Comparison of ENCODE assay signal across 8 cellular contexts in genomic region chr16:90019201-90019542, GRCh38. TPM values are rescaled to one million over a fixed set of nuclear protein-coding genes. Genes with fewer than 3 reads are reported as not detected.
DNase-seq lines count a peak whose midpoint lies in the region; ATAC-seq and TF ChIP-seq lines count a peak whose summit lies in the region.

A gene with protein sequence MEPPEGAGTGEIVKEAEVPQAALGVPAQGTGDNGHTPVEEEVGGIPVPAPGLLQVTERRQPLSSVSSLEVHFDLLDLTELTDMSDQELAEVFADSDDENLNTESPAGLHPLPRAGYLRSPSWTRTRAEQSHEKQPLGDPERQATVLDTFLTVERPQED (minus strand): TSS chr16:90019456. CDS start chr16:90019341, 115 bp downstream.

- H4K20me1 ChIP-seq in SK-N-SH (ENCODE audit: insufficient read depth) (no peaks in the 10 kb centered on the region), fibroblast of lung (ENCODE audit: control insufficient read depth, extremely low read depth, insufficient read depth, low read length) (no peaks in the 10 kb centered on the region)

- peaks cover 17% of the 10 kb centered on the region for H3K79me2 ChIP-seq in SK-N-SH (ENCODE audit: insufficient read depth)
- H3K79me2 ChIP-seq in fibroblast of lung (ENCODE audit: control insufficient read depth, insufficient read depth, low read length), result peaks cover 2% of the 10 kb centered on the region

- TF ChIP-seq CTCF in SK-N-SH (IDR thresholded peaks at IDR 0.05) (no peak), fibroblast of lung (conservative IDR thresholded peaks at IDR 0.05 in 1 of 2, IDR thresholded peaks at IDR 0.05 in 1 of 2; ENCODE audit: low read depth in 1 of 2, low read length in 2 of 2) (no peak), progenitor cell of endocrine pancreas (IDR thresholded peaks at IDR 0.05; ENCODE audit: unreplicated experiment) (no peak)

- no peak for TF ChIP-seq EP300 in SK-N-SH (IDR thresholded peaks at IDR 0.05; ENCODE audit: borderline replicate concordance in 1 of 2, low read depth in 1 of 2, low read length in 1 of 2)

- H3K4me1 Mint-ChIP-seq in progenitor cell of endocrine pancreas (ENCODE audit: low read depth), result peaks cover 21% of the 10 kb centered on the region

- H3K36me3 Mint-ChIP-seq in progenitor cell of endocrine pancreas (ENCODE audit: insufficient read depth), result peaks cover under 1% of the 10 kb centered on the region

- no peaks in the 10 kb centered on the region for H3K9me3 Mint-ChIP-seq in progenitor cell of endocrine pancreas (ENCODE audit: low read depth)

- peak within 1 kb of the TSS; percentile 80 for H3K9ac ChIP-seq in SK-N-SH
- H3K9ac ChIP-seq in fibroblast of lung (ENCODE audit: insufficient read depth, low read length), result peak within 1 kb of the TSS; percentile 63

- H3K27ac Mint-ChIP-seq in progenitor cell of endocrine pancreas, result peak within 1 kb of the TSS; percentile 99

- H3K9me3 ChIP-seq in SK-N-SH (no peaks in the 10 kb centered on the region), fibroblast of lung (ENCODE audit: control insufficient read depth, insufficient read depth, low read depth, low read length) (no peaks in the 10 kb centered on the region)

- DNase-seq in G401 (ENCODE audit: low spot score) (no peak), SK-N-SH (no peak), fibroblast of lung (ENCODE audit: low read depth in 2 of 2) (no peak), progenitor cell of endocrine pancreas (ENCODE audit: low spot score, unreplicated experiment) (peak; percentile 35), NCI-H2107 (lab: John Stamatoyannopoulos, UW) (no peak), midbrain (lab: John Stamatoyannopoulos, UW) (no peak), HPDE6-E6E7 (ENCODE audit: extremely low spot score) (no peak)

- no peaks in the 10 kb centered on the region for H3K27me3 Mint-ChIP-seq in progenitor cell of endocrine pancreas

- no peak for TF ChIP-seq RAD21 in SK-N-SH (IDR thresholded peaks at IDR 0.05; ENCODE audit: low read length)

- peak within 1 kb of the TSS; percentile 72 to 77 for H3K4me3 ChIP-seq in SK-N-SH (ENCODE audit: low read depth in 2 of 2, low read length in 1 of 2)
- peak within 1 kb of the TSS; percentile 44 to 69 (median 50) for H3K4me3 ChIP-seq in fibroblast of lung (replicated peaks in 1 of 4; ENCODE audit: control extremely low read depth in 1 of 4, insufficient read depth in 1 of 4, low read depth in 3 of 4, low read length in 4 of 4)

- H2AFZ ChIP-seq in SK-N-SH (ENCODE audit: low read depth) (peak within 1 kb of the TSS; percentile 96), fibroblast of lung (ENCODE audit: low read length) (peak within 1 kb of the TSS; percentile 37)

- H3K36me3 ChIP-seq in SK-N-SH (replicated peaks in 1 of 2; ENCODE audit: control insufficient read depth in 1 of 2, insufficient read depth in 2 of 2, low read length in 1 of 2), result no peaks in the 10 kb centered on the region
- no peaks in the 10 kb centered on the region for H3K36me3 ChIP-seq in fibroblast of lung (ENCODE audit: control insufficient read depth, insufficient read depth, low read length)

- CTCF ChIA-PET in SK-N-SH (lab: Yijun Ruan, JAX), result interaction anchor here (0.6 to 2.9 kb wide), 18 partner anchors 9 to 310 kb away, joined by 3 to 18 read pairs (median 4); partner anchors contain the start of genes TCF25 and TUBB3

- H3K4me2 ChIP-seq in SK-N-SH (peak within 1 kb of the TSS; percentile 94), fibroblast of lung (ENCODE audit: extremely low read depth, insufficient read depth, low read length) (peak within 1 kb of the TSS; percentile 77)

- H3K4me3 Mint-ChIP-seq in progenitor cell of endocrine pancreas (ENCODE audit: low read depth), result peak within 1 kb of the TSS; percentile 88

- peaks cover 20 to 39% of the 10 kb centered on the region in 2 experiments for H3K4me1 ChIP-seq in SK-N-SH (ENCODE audit: control insufficient read depth in 1 of 2, insufficient read depth in 2 of 2, low read depth in 1 of 2, low read length in 1 of 2)
- peaks cover 3% of the 10 kb centered on the region for H3K4me1 ChIP-seq in fibroblast of lung (ENCODE audit: control insufficient read depth, extremely low read depth, insufficient read depth, low read length)

- H3K27ac ChIP-seq in SK-N-SH (ENCODE audit: low read depth in 2 of 2, low read length in 1 of 2), result peak within 1 kb of the TSS; percentile 62 to 88
- no peak within 1 kb of the TSS for H3K27ac ChIP-seq in fibroblast of lung (ENCODE audit: insufficient read depth, low read length)

- H3K27me3 ChIP-seq in SK-N-SH (ENCODE audit: insufficient read depth) (no peaks in the 10 kb centered on the region), fibroblast of lung (ENCODE audit: control insufficient read depth, insufficient read depth, low read length) (no peaks in the 10 kb centered on the region)

- H3K9me2 ChIP-seq in SK-N-SH, result no peaks in the 10 kb centered on the region

- in situ Hi-C loops in G401 (cut with HindIII; ENCODE audit: low sequenced_read_pairs), result no loop called here

- peaks cover 23% of the 10 kb centered on the region for H3F3A ChIP-seq in SK-N-SH (replicated peaks; ENCODE audit: insufficient read depth)

- no CpG with 5 or more reads among the region's 49 CpGs for WGBS in SK-N-SH (ENCODE audit: low lambda C conversion rate)

- no peak for ATAC-seq in GM21390 (IDR thresholded peaks at IDR 0.05; ENCODE audit: unreplicated experiment)

- POLR2A ChIA-PET in SK-N-SH (lab: Yijun Ruan, JAX), result interaction anchor here (0.7 to 2.4 kb wide), 2 partner anchors 21 to 97 kb away, joined by 3 to 11 read pairs; partner anchors contain the start of gene TUBB3

TF ChIP-seq in SK-N-SH, 30 proteins besides CTCF, POLR2A, EP300 and RAD21:
- TF ChIP-seq POLR2AphosphoS5 (IDR thresholded peaks at IDR 0.05; ENCODE audit: low read depth, low read length) (no peak), FOSL2 (IDR thresholded peaks at IDR 0.05; ENCODE audit: borderline replicate concordance, low read depth) (no peak), ELF1 (IDR thresholded peaks at IDR 0.05) (no peak), GATA2 (CRISPR knock-in tag; IDR thresholded peaks at IDR 0.05) (no peak)
- TF ChIP-seq, protein P1, sequence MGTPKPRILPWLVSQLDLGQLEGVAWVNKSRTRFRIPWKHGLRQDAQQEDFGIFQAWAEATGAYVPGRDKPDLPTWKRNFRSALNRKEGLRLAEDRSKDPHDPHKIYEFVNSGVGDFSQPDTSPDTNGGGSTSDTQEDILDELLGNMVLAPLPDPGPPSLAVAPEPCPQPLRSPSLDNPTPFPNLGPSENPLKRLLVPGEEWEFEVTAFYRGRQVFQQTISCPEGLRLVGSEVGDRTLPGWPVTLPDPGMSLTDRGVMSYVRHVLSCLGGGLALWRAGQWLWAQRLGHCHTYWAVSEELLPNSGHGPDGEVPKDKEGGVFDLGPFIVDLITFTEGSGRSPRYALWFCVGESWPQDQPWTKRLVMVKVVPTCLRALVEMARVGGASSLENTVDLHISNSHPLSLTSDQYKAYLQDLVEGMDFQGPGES (IDR thresholded peaks at IDR 0.05; ENCODE audit: low read depth, low read length), result no peak

RNA-seq across cellular contexts. Expression of the gene that starts here (rescaled TPM):
- 21.4 and 21.5 TPM in 2 replicates for total RNA-seq in G401 (2014; rRNA removed; shearing (Covaris generic))
- polyA plus RNA-seq in SK-N-SH (2012; rRNA removed), result 23.5 and 27.9 TPM in 2 replicates
- polyA plus RNA-seq in SK-N-SH (2012; cell fraction: cytosol; rRNA removed), result 13.3 and 20.7 TPM in 2 replicates
- polyA plus RNA-seq in SK-N-SH (2012; cell fraction: nucleus; rRNA removed), result 15.3 and 19.4 TPM in 2 replicates
- 1.3 and 3.6 TPM in 2 replicates for total RNA-seq in fibroblast of lung
- 2.1 and 7.4 TPM in 2 replicates for polyA plus RNA-seq in fibroblast of lung
- 2.8 and 11.0 TPM in 2 replicates for polyA plus RNA-seq in fibroblast of lung (2012)
- polyA minus RNA-seq in fibroblast of lung (ENCODE audit: low replicate concordance), result 1.5 and 8.2 TPM in 2 replicates
- total RNA-seq in progenitor cell of endocrine pancreas, result 53.8 and 57.4 TPM in 2 replicates
